Comparison of ENCODE assay signal across 8 cellular contexts in the genomic region with DNA sequence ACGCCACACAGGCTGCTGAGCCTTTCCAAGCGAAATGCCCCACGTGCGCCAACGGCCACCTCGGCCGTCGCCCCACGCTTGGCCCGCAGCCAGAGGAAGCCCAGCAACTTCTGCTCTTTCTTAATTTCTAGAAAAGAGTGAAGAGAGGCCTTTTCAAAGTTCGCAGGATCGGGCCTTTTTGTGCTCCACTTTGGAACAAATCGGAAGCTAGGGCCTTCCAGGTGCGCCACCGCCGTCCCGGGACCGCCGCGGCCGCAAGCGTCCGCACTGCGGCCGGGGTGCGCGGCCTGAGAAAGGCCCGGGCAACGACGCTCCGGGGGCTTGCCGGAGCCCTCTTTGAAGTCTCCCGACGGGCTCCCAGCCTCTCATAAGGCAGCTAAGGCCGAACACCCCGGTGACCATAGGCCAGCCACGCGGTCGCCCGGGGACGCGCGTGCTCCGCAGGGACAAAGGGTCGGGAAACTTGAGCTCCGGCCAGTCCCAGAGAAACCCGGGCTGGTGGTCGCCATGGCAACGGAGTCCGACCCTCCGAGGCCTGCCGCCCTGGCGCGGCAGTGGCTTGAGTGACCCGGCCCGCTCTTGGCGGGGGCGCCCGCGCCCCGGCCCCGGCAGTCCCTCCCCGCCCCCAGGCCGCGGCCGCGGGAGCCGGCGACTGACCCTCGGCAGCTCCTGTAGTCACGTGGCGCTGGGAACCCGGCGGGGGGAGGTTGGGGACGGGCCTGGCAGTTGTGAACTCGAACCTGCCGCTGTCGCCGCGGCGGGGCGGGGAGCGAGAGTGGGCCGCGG. TPM values are rescaled to one million over a fixed set of nuclear protein-coding genes. Genes with fewer than 3 reads are reported as not detected.
A peak's percentile ranks its signal among the peaks of the same experiment; 100 is the strongest.
DNase-seq lines count a peak whose midpoint lies in the region; ATAC-seq, FAIRE-seq and TF ChIP-seq lines count a peak whose summit lies in the region.

Gene REPIN1, plus strand, starts transcription at position 725 of the 786 bp plus-strand sequence. CDS start 890 bp downstream, outside the sequence.

- intact Hi-C loops in activated T-helper 1 cell treated with anti-CD3 and anti-CD28 coated beads, Interleukin-12 subunit alpha, Interleukin-12 subunit beta, Interleukin-2, Interleukin-4 antibody, amounts not matched to agents 30 ng/mL and 10 ng/mL and 1 ng/mL, durations not matched to agents 14 hours and 24 hours and 36 hours (cut with micrococcal nuclease): loop anchor here (1.0 kb wide), 2 partner anchors 11 to 47 kb away; no protein-coding TSS in a partner anchor

- no peaks in the 10 kb centered on the region for H3K9me3 Mint-ChIP-seq in activated T-helper 1 cell treated with anti-CD3 and anti-CD28 coated beads, Interleukin-12 subunit alpha, Interleukin-12 subunit beta, Interleukin-2, Interleukin-4 antibody, amounts not matched to agents 30 ng/mL and 10 ng/mL and 1 ng/mL, durations not matched to agents 14 hours and 24 hours and 36 hours
- H3K9me3 Mint-ChIP-seq in naive B cell: no peaks in the 10 kb centered on the region
- no peaks in the 10 kb centered on the region for H3K9me3 Mint-ChIP-seq in stimulated activated effector memory CD8-positive, alpha-beta T cell treated with anti-CD3 and anti-CD28 coated beads, Interleukin-12 subunit alpha, Interleukin-12 subunit beta, amount 100 ng/mL, for 72 hours

- H3K4me1 Mint-ChIP-seq in activated T-helper 1 cell treated with anti-CD3 and anti-CD28 coated beads, Interleukin-12 subunit alpha, Interleukin-12 subunit beta, Interleukin-2, Interleukin-4 antibody, amounts not matched to agents 30 ng/mL and 10 ng/mL and 1 ng/mL, durations not matched to agents 14 hours and 24 hours and 36 hours (ENCODE audit: low read depth): peaks cover 50% of the 10 kb centered on the region
- H3K4me1 Mint-ChIP-seq in naive B cell: peaks cover 30 to 71% (median 59%) of the 10 kb centered on the region in 3 donors
- H3K4me1 Mint-ChIP-seq in stimulated activated effector memory CD8-positive, alpha-beta T cell treated with anti-CD3 and anti-CD28 coated beads, Interleukin-12 subunit alpha, Interleukin-12 subunit beta, amount 100 ng/mL, for 72 hours: peaks cover 27% of the 10 kb centered on the region

- H3K4me3 Mint-ChIP-seq in activated T-helper 1 cell treated with anti-CD3 and anti-CD28 coated beads, Interleukin-12 subunit alpha, Interleukin-12 subunit beta, Interleukin-2, Interleukin-4 antibody, amounts not matched to agents 30 ng/mL and 10 ng/mL and 1 ng/mL, durations not matched to agents 14 hours and 24 hours and 36 hours: peak within 1 kb of the TSS; percentile 94
- peak within 1 kb of the TSS; percentile 91 to 99 (median 96) for H3K4me3 Mint-ChIP-seq in naive B cell
- peak within 1 kb of the TSS; percentile 84 for H3K4me3 Mint-ChIP-seq in stimulated activated effector memory CD8-positive, alpha-beta T cell treated with anti-CD3 and anti-CD28 coated beads, Interleukin-12 subunit alpha, Interleukin-12 subunit beta, amount 100 ng/mL, for 72 hours

- H3K36me3 Mint-ChIP-seq in activated T-helper 1 cell treated with anti-CD3 and anti-CD28 coated beads, Interleukin-12 subunit alpha, Interleukin-12 subunit beta, Interleukin-2, Interleukin-4 antibody, amounts not matched to agents 30 ng/mL and 10 ng/mL and 1 ng/mL, durations not matched to agents 14 hours and 24 hours and 36 hours (ENCODE audit: low read depth): peaks cover 17% of the 10 kb centered on the region
- H3K36me3 Mint-ChIP-seq in naive B cell: no peaks in the 10 kb centered on the region
- peaks cover 31% of the 10 kb centered on the region for H3K36me3 Mint-ChIP-seq in stimulated activated effector memory CD8-positive, alpha-beta T cell treated with anti-CD3 and anti-CD28 coated beads, Interleukin-12 subunit alpha, Interleukin-12 subunit beta, amount 100 ng/mL, for 72 hours

- DNase-seq in D721Med (ENCODE audit: insufficient read length, low spot score) (peak; percentile 66), RKO (ENCODE audit: low spot score) (peak; percentile 91), fibroblast of gingiva (ENCODE audit: low read depth) (peak; percentile 86), naive B cell (peak; percentile 85)
- DNase-seq in activated T-helper 1 cell treated with anti-CD3 and anti-CD28 coated beads, Interleukin-12 subunit alpha, Interleukin-12 subunit beta, Interleukin-2, Interleukin-4 antibody, amounts not matched to agents 30 ng/mL and 10 ng/mL and 1 ng/mL, durations not matched to agents 14 hours and 24 hours and 36 hours (ENCODE audit: low spot score): peak; percentile 73
- DNase-seq in stimulated activated effector memory CD8-positive, alpha-beta T cell treated with anti-CD3 and anti-CD28 coated beads, Interleukin-12 subunit alpha, Interleukin-12 subunit beta, amount 100 ng/mL, for 72 hours (ENCODE audit: low spot score in 2 of 2): peak; percentile 70 to 92

- peak within 1 kb of the TSS; percentile 98 for H3K27ac Mint-ChIP-seq in activated T-helper 1 cell treated with anti-CD3 and anti-CD28 coated beads, Interleukin-12 subunit alpha, Interleukin-12 subunit beta, Interleukin-2, Interleukin-4 antibody, amounts not matched to agents 30 ng/mL and 10 ng/mL and 1 ng/mL, durations not matched to agents 14 hours and 24 hours and 36 hours
- H3K27ac Mint-ChIP-seq in naive B cell: peak within 1 kb of the TSS; percentile 98 to 100 (median 100)
- peak within 1 kb of the TSS; percentile 92 for H3K27ac Mint-ChIP-seq in stimulated activated effector memory CD8-positive, alpha-beta T cell treated with anti-CD3 and anti-CD28 coated beads, Interleukin-12 subunit alpha, Interleukin-12 subunit beta, amount 100 ng/mL, for 72 hours

- peak; percentile 43 for ATAC-seq in GM21526 (IDR thresholded peaks at IDR 0.05; ENCODE audit: low FRiP score, unreplicated experiment)
- peak; percentile 32 to 49 for ATAC-seq in naive B cell (ENCODE audit: low read depth in 2 of 2)
- ATAC-seq in stimulated activated effector memory CD8-positive, alpha-beta T cell treated with anti-CD3 and anti-CD28 coated beads, Interleukin-12 subunit alpha, Interleukin-12 subunit beta, amount 100 ng/mL, for 72 hours: peak; percentile 81

- peaks cover 1% of the 10 kb centered on the region for H3K27me3 Mint-ChIP-seq in activated T-helper 1 cell treated with anti-CD3 and anti-CD28 coated beads, Interleukin-12 subunit alpha, Interleukin-12 subunit beta, Interleukin-2, Interleukin-4 antibody, amounts not matched to agents 30 ng/mL and 10 ng/mL and 1 ng/mL, durations not matched to agents 14 hours and 24 hours and 36 hours (ENCODE audit: insufficient read depth)
- H3K27me3 Mint-ChIP-seq in naive B cell: no peaks in the 10 kb centered on the region

- TF ChIP-seq CTCF in D721Med (IDR thresholded peaks at IDR 0.05; ENCODE audit: insufficient read depth, missing control alignments): no peak

- no peak for TF ChIP-seq EP300 in Ishikawa (IDR thresholded peaks at IDR 0.05; ENCODE audit: borderline replicate concordance)

- TF ChIP-seq RAD21 in Ishikawa (IDR thresholded peaks at IDR 0.05; ENCODE audit: low read depth): no peak

- FAIRE-seq in D721Med (lab: Jason Lieb, UNC): no peak

TF ChIP-seq in Ishikawa, 13 proteins besides CTCF, POLR2A, EP300 and RAD21:
- TF ChIP-seq EGR1 (IDR thresholded peaks at IDR 0.05) (no peak), TEAD4 (IDR thresholded peaks at IDR 0.05) (0 out of 2 replicates have a peak, but pooled peaks have one; percentile 25), FOXM1 (IDR thresholded peaks at IDR 0.05; ENCODE audit: borderline replicate concordance, low read depth) (peak; percentile 59; the same call in 1 of the 2 replicates), CEBPB (IDR thresholded peaks at IDR 0.05) (no peak), YY1 (IDR thresholded peaks at IDR 0.05; ENCODE audit: low read depth) (no peak), TCF12 (IDR thresholded peaks at IDR 0.05; ENCODE audit: low read depth) (no peak; the same call in 1 of the 2 replicates), NFIC (IDR thresholded peaks at IDR 0.05) (peak; percentile 89), CREB1 (IDR thresholded peaks at IDR 0.05; ENCODE audit: low read depth) (no peak), ZBTB7A (IDR thresholded peaks at IDR 0.05; ENCODE audit: low read depth) (no peak; the same call in 1 of the 2 replicates), TAF1 (IDR thresholded peaks at IDR 0.05; ENCODE audit: low read depth) (peak; percentile 30; the same call in 1 of the 2 replicates)
- TF ChIP-seq, protein P1, sequence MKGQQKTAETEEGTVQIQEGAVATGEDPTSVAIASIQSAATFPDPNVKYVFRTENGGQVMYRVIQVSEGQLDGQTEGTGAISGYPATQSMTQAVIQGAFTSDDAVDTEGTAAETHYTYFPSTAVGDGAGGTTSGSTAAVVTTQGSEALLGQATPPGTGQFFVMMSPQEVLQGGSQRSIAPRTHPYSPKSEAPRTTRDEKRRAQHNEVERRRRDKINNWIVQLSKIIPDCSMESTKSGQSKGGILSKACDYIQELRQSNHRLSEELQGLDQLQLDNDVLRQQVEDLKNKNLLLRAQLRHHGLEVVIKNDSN (IDR thresholded peaks at IDR 0.05): peak; percentile 95
- TF ChIP-seq, protein P2, sequence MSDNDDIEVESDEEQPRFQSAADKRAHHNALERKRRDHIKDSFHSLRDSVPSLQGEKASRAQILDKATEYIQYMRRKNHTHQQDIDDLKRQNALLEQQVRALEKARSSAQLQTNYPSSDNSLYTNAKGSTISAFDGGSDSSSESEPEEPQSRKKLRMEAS (IDR thresholded peaks at IDR 0.05): peak; percentile 97
TF ChIP-seq in Ishikawa: peak in this region for 6.

RNA-seq across cellular contexts. Expression of gene REPIN1, which starts in this region (rescaled TPM):
- total RNA-seq in activated T-helper 1 cell treated with anti-CD3 and anti-CD28 coated beads, Interleukin-12 subunit alpha, Interleukin-12 subunit beta, Interleukin-2, Interleukin-4 antibody, amounts not matched to agents 30 ng/mL and 10 ng/mL and 1 ng/mL, durations not matched to agents 14 hours and 24 hours and 36 hours: 67.2 and 67.4 TPM in 2 replicates
- 100 to 1,000 TPM in 1 of 6 donors, 10 to 100 TPM in 5; 46.3 to 115 (median 68.5) TPM for polyA plus RNA-seq in naive B cell (ENCODE audit: low read depth in 6 of 6)

Comparison
In these comparisons a context has a peak if more than half of its experiments do, and no peak if none do; other contexts are left out.
1. Peak in every context shown above with its lines: DNase-seq and ATAC-seq.